8 cellular contexts compared by ENCODE assay signal in genomic region chr11:81237139-81237538, GRCh38.
DNase-seq lines count a peak whose midpoint lies in the region; ATAC-seq, FAIRE-seq and TF ChIP-seq lines count a peak whose summit lies in the region.

No MANE protein-coding gene starts in this region.

- no peak overlapping the region for H3K4me3 ChIP-seq in AG04450 (ENCODE audit: low read depth, low read length)
- H3K4me3 ChIP-seq in astrocyte of the spinal cord (ENCODE audit: low read depth, low read length) = no peak overlapping the region
- no peak overlapping the region for H3K4me3 ChIP-seq in HepG2 (replicated peaks in 1 of 3; ENCODE audit: insufficient read depth in 1 of 3, low read depth in 2 of 3, low read length in 3 of 3)

- no peaks in the 10 kb centered on the region for H4K20me1 ChIP-seq in HepG2 (ENCODE audit: insufficient read depth, low read length)

- in situ Hi-C loops in astrocyte of the spinal cord (cut with HindIII; ENCODE audit: low sequenced_read_pairs) (no loop called here), HepG2 (cut with HindIII; ENCODE audit: extremely low pct_ligation_motif_present, low pct_unique_long_range_greater_than_20kb) (loop anchor here (25.0 kb wide), 1 partner anchor 1525 kb away; no protein-coding TSS in a partner anchor)

- FAIRE-seq in HepG2 (lab: Jason Lieb, UNC) = no peak

- no peak overlapping the region for H3K4me2 ChIP-seq in HepG2 (ENCODE audit: low read depth, low read length)

- no peaks in the 10 kb centered on the region for H3K9me3 ChIP-seq in AG04450 (ENCODE audit: control insufficient read depth, insufficient read depth, low read length)
- no peaks in the 10 kb centered on the region for H3K9me3 ChIP-seq in HepG2 (ENCODE audit: low read length)

- H3K79me2 ChIP-seq in HepG2 (ENCODE audit: insufficient read depth, low read length) = no peaks in the 10 kb centered on the region

- no peak overlapping the region for H3K4me3 Mint-ChIP-seq in T-helper 2 cell treated with Interferon-gamma antibody and Interleukin-4, amounts not matched to agents 5 μg/mL and 100 μg/mL, for 36 hours

- no peak overlapping the region for H3K9ac ChIP-seq in HepG2 (ENCODE audit: insufficient read depth, low read depth, low read length)

- TF ChIP-seq POLR2A in HepG2 (IDR thresholded peaks at IDR 0.05; ENCODE audit: insufficient read depth in 1 of 2, low read depth in 2 of 2, low read length in 2 of 2) = no peak

- POLR2A ChIA-PET in AG04450 (lab: Yijun Ruan, JAX) = no interaction called here
- POLR2A ChIA-PET in HepG2 (lab: Yijun Ruan, JAX) = no interaction called here

- intact Hi-C loops in HepG2 (cut with micrococcal nuclease; ENCODE audit: unreplicated experiment) = loop anchor here (5.0 kb wide), 1 partner anchor 1080 kb away; no protein-coding TSS in a partner anchor

- H3K9me3 Mint-ChIP-seq in T-helper 2 cell treated with Interferon-gamma antibody and Interleukin-4, amounts not matched to agents 5 μg/mL and 100 μg/mL, for 36 hours = no peaks in the 10 kb centered on the region

- H3K27ac Mint-ChIP-seq in T-helper 2 cell treated with Interferon-gamma antibody and Interleukin-4, amounts not matched to agents 5 μg/mL and 100 μg/mL, for 36 hours = no peak overlapping the region

- no peak overlapping the region for H2AFZ ChIP-seq in HepG2 (ENCODE audit: low read length)

- 4% methylated on average over 1 of the region's 1 CpG for WGBS in HepG2 (ENCODE audit: low lambda C conversion rate)

- H3K4me1 Mint-ChIP-seq in T-helper 2 cell treated with Interferon-gamma antibody and Interleukin-4, amounts not matched to agents 5 μg/mL and 100 μg/mL, for 36 hours (ENCODE audit: low read depth) = no peaks in the 10 kb centered on the region

- H3K36me3 ChIP-seq in HepG2 (replicated peaks in 1 of 2; ENCODE audit: control insufficient read depth in 1 of 2, insufficient read depth in 2 of 2, low read length in 2 of 2) = no peaks in the 10 kb centered on the region

- no peaks in the 10 kb centered on the region for H3K36me3 Mint-ChIP-seq in T-helper 2 cell treated with Interferon-gamma antibody and Interleukin-4, amounts not matched to agents 5 μg/mL and 100 μg/mL, for 36 hours (ENCODE audit: low read depth)

- H3K27ac ChIP-seq in AG04450 (ENCODE audit: low read depth, low read length) (no peak overlapping the region), HepG2 (ENCODE audit: extremely low read length, insufficient read depth, low read length) (no peak overlapping the region)

- H3K27me3 ChIP-seq in AG04450 (ENCODE audit: control insufficient read depth, insufficient read depth, low read length) = no peaks in the 10 kb centered on the region
- no peaks in the 10 kb centered on the region for H3K27me3 ChIP-seq in HepG2 (ENCODE audit: control insufficient read depth in 1 of 2, insufficient read depth in 2 of 2, low read length in 2 of 2)

- H3K4me1 ChIP-seq in HepG2 (ENCODE audit: insufficient read depth, low read length) = no peaks in the 10 kb centered on the region

- peak; percentile 72 for ATAC-seq in GM18907 (IDR thresholded peaks at IDR 0.05; ENCODE audit: unreplicated experiment)
- peak; percentile 87 for ATAC-seq in HepG2

- no TSS peak for BruUV-seq in HepG2 (replicated peaks; lab: Mats Ljungman, UMichigan)

- no peak for TF ChIP-seq EP300 in HepG2 (IDR thresholded peaks at IDR 0.05; ENCODE audit: low read depth in 2 of 2, low read length in 2 of 2)
- no peak for TF ChIP-seq EP300 in HepG2 (CRISPR knock-in tag; IDR thresholded peaks at IDR 0.05; ENCODE audit: borderline replicate concordance)

- DNase-seq in AG04450 (ENCODE audit: low read depth, low spot score) = no peak
- DNase-seq in NCI-H1694 (lab: John Stamatoyannopoulos, UW) = peak; percentile 54
- peak; percentile 50 for DNase-seq in astrocyte of the spinal cord (ENCODE audit: low read depth, low spot score)
- DNase-seq in HepG2 (ENCODE audit: low spot score) = peak; percentile 49
- no peak for DNase-seq in AG08395 (ENCODE audit: low spot score)
- DNase-seq in UCSD-AML1 (lab: John Stamatoyannopoulos, UW; ENCODE audit: unreplicated experiment) = no peak
- DNase-seq in T-helper 2 cell treated with Interferon-gamma antibody and Interleukin-4, amounts not matched to agents 5 μg/mL and 100 μg/mL, for 36 hours (ENCODE audit: low spot score) = no peak

- TF ChIP-seq CTCF in AG04450 (IDR thresholded peaks at IDR 0.05; ENCODE audit: low read depth, low read length) (0 out of 2 replicates have a peak, but pooled peaks have one; percentile 20), astrocyte of the spinal cord (IDR thresholded peaks at IDR 0.05; ENCODE audit: low read depth, low read length) (peak; percentile 38), HepG2 (CRISPR knock-in tag; IDR thresholded peaks at IDR 0.05) (peak; percentile 69)

- peak; percentile 43; the same call in 1 of the 2 replicates for TF ChIP-seq RAD21 in HepG2 (CRISPR knock-in tag; IDR thresholded peaks at IDR 0.05)

- CTCF ChIA-PET in AG04450 (lab: Charles Lee) (no interaction called here), HepG2 (lab: Yijun Ruan, JAX; ENCODE audit: low intra/inter-chr PET ratio, low total read pairs) (interaction anchor here (1.7 kb wide), 1 partner anchor 1529 kb away, joined by 12 read pairs; no protein-coding TSS in a partner anchor)

- no peaks in the 10 kb centered on the region for H3K27me3 Mint-ChIP-seq in T-helper 2 cell treated with Interferon-gamma antibody and Interleukin-4, amounts not matched to agents 5 μg/mL and 100 μg/mL, for 36 hours (ENCODE audit: low read depth)

TF ChIP-seq in HepG2, 621 proteins besides CTCF, POLR2A, EP300 and RAD21:
- TF ChIP-seq ZNF737 (CRISPR knock-in tag; IDR thresholded peaks at IDR 0.05; ENCODE audit: borderline replicate concordance) (no peak), ZNF589 (CRISPR knock-in tag; conservative IDR thresholded peaks at IDR 0.05) (no peak), SMC3 (IDR thresholded peaks at IDR 0.05; ENCODE audit: low read length) (peak; percentile 71; the same call in 1 of the 2 replicates), SNRNP70 (IDR thresholded peaks at IDR 0.05; ENCODE audit: low read depth, low read length) (no peak), PHF20 (CRISPR knock-in tag; IDR thresholded peaks at IDR 0.05) (no peak), SRSF1 (optimal IDR thresholded peaks at IDR 0.05; ENCODE audit: low read depth, low read length) (no peak), SRF (IDR thresholded peaks at IDR 0.05; ENCODE audit: low read depth, low read length) (0 out of 2 replicates have a peak, but pooled peaks have one; percentile 29), STAG1 (CRISPR knock-in tag; IDR thresholded peaks at IDR 0.05) (peak; percentile 84), ADNP (CRISPR knock-in tag; IDR thresholded peaks at IDR 0.05) (no peak)

Comparison
In these comparisons a context has a peak if more than half of its experiments do, and no peak if none do; other contexts are left out.
1. DNase-seq: peak in NCI-H1694 (single experiment), astrocyte of the spinal cord (single experiment) and HepG2 (single experiment); none in AG04450 (single experiment), AG08395 (single experiment), UCSD-AML1 (single experiment) and T-helper 2 cell treated with Interferon-gamma antibody and Interleukin-4, amounts not matched to agents 5 μg/mL and 100 μg/mL, for 36 hours (single experiment).
2. Peak in every context shown above with its lines, with median percentiles within 50 percentile points of each other: CTCF ChIP-seq.